ENCODE assay signal across 13 cellular contexts in genomic region chr9:32906213-32906612, GRCh38.
A peak's percentile ranks its signal among the peaks of the same experiment; 100 is the strongest.
DNase-seq lines count a peak whose midpoint lies in the region; ATAC-seq lines count a peak whose summit lies in the region.
"Had no signal": no experiment of that assay in that cellular context is flagged by ENCODE, and none has a peak within 500 bp of the region (broad histone marks: within the 10 kb centered on the region; RNA-seq: fewer than 3 reads in every experiment).

No MANE protein-coding gene starts in this region.

- no peaks in the 10 kb centered on the region; a peak in 1 of 22 replicates for H4K20me1 ChIP-seq in BLaER1 treated with 17β-estradiol and CSF1 and Interleukin-3, amounts not matched to agents 10 nM and 100 nM

- no peak overlapping the region for H3K9ac ChIP-seq in BLaER1 treated with 17β-estradiol and CSF1 and Interleukin-3, amounts not matched to agents 10 nM and 100 nM

- H3K4me1 Mint-ChIP-seq in activated T-cell treated with anti-CD3 and anti-CD28 coated beads, Interleukin-2, amount 50 U/mL, for 24 hours (ENCODE audit: low read depth): no peaks in the 10 kb centered on the region

- H3K27ac ChIP-seq in BLaER1 treated with 17β-estradiol and CSF1 and Interleukin-3, amounts not matched to agents 10 nM and 100 nM: no peak overlapping the region
- H3K27ac ChIP-seq: A549, pancreas had no signal

- H3K27ac Mint-ChIP-seq in activated T-cell treated with anti-CD3 and anti-CD28 coated beads, Interleukin-2, amount 50 U/mL, for 24 hours: no peak overlapping the region

- H3K9me3 Mint-ChIP-seq in activated T-cell treated with anti-CD3 and anti-CD28 coated beads, Interleukin-2, amount 50 U/mL, for 24 hours: no peaks in the 10 kb centered on the region

- DNase-seq in Kasumi-1 (lab: John Stamatoyannopoulos, UW) (peak; percentile 90 to 93), NCI-H524 (lab: John Stamatoyannopoulos, UW) (no peak), occipital lobe (lab: John Stamatoyannopoulos, UW) (no peak), NCI-H526 (lab: John Stamatoyannopoulos, UW) (no peak)
- DNase-seq in activated T-cell treated with anti-CD3 and anti-CD28 coated beads, Interleukin-2, amount 50 U/mL, for 24 hours: no peak
- DNase-seq: kidney, NCI-H2029, pancreas, Right ventricle myocardium superior had no signal

- ATAC-seq in GM19395 (IDR thresholded peaks at IDR 0.05; ENCODE audit: unreplicated experiment) (peak; percentile 97), HG02884 (IDR thresholded peaks at IDR 0.05; ENCODE audit: unreplicated experiment) (peak; percentile 94)
- ATAC-seq: A549 had no signal

- no peak overlapping the region for H3K4me3 Mint-ChIP-seq in activated T-cell treated with anti-CD3 and anti-CD28 coated beads, Interleukin-2, amount 50 U/mL, for 24 hours

- H3K36me3 ChIP-seq in BLaER1 treated with 17β-estradiol and CSF1 and Interleukin-3, amounts not matched to agents 10 nM and 100 nM: no peaks in the 10 kb centered on the region
- H3K36me3 ChIP-seq: pancreas had no signal

- no peak overlapping the region for H3K4me3 ChIP-seq in BLaER1 treated with 17β-estradiol and CSF1 and Interleukin-3, amounts not matched to agents 10 nM and 100 nM
- H3K4me3 ChIP-seq: A549, pancreas had no signal

- peaks cover 0 to 76% (median 0%) of the 10 kb centered on the region in 11 experiments; a peak in 6 of 22 replicates for H3K27me3 ChIP-seq in BLaER1 treated with 17β-estradiol and CSF1 and Interleukin-3, amounts not matched to agents 10 nM and 100 nM
- H3K27me3 ChIP-seq: pancreas had no signal

- H3K9me3 ChIP-seq in BLaER1 treated with 17β-estradiol and CSF1 and Interleukin-3, amounts not matched to agents 10 nM and 100 nM (replicated peaks in 1 of 11): peaks cover 0 to 32% (median 11%) of the 10 kb centered on the region in 11 experiments; a peak in 10 of 22 replicates
- H3K9me3 ChIP-seq: pancreas had no signal

- H3K4me1 ChIP-seq in BLaER1 treated with 17β-estradiol and CSF1 and Interleukin-3, amounts not matched to agents 10 nM and 100 nM: peaks cover 0 to 17% (median 7%) of the 10 kb centered on the region in 10 experiments; a peak in 12 of 20 replicates
- H3K4me1 ChIP-seq: A549, pancreas had no signal

- H3K36me3 Mint-ChIP-seq in activated T-cell treated with anti-CD3 and anti-CD28 coated beads, Interleukin-2, amount 50 U/mL, for 24 hours (ENCODE audit: low read depth): no peaks in the 10 kb centered on the region

- H3K27me3 Mint-ChIP-seq in activated T-cell treated with anti-CD3 and anti-CD28 coated beads, Interleukin-2, amount 50 U/mL, for 24 hours: peaks cover 35% of the 10 kb centered on the region

- peak overlapping the region in 6 of 11 experiments; percentile 29 to 59 (median 41); a peak in 10 of 22 replicates for H3K4me2 ChIP-seq in BLaER1 treated with 17β-estradiol and CSF1 and Interleukin-3, amounts not matched to agents 10 nM and 100 nM
- H3K4me2 ChIP-seq: A549 had no signal

Comparison
In these comparisons a context has a peak if more than half of its experiments do, and no peak if none do; other contexts are left out.
1. DNase-seq: peak in Kasumi-1 (2 of 2); none in NCI-H524 (0 of 2), occipital lobe (single experiment), activated T-cell treated with anti-CD3 and anti-CD28 coated beads, Interleukin-2, amount 50 U/mL, for 24 hours (single experiment) and NCI-H526 (0 of 2).